ENCODE assay signal across 15 cellular contexts in the genomic region with DNA sequence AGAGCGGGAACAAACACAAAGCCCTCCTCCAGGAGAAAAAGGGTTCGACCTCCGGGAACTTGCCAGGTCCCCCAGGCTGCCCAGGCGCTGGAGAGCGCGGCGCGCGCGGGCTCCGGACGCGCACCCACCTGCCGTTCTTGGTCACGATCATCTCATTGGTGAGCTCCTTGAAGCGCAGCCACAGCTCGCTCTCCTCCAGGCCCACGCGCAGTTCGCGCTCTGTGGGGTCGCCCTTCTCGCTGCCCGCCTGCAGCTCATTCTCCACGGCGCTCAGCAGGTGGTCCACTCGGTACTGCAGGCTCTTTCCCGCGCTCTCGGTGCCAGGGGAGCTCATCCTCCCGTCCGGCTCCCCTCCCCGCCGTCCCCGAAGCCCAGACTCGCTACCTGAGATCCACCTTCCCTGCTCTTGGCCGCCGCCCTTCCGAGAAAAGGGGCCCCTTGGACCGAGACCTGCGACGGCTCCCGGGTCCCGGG. TPM values are rescaled to one million over a fixed set of nuclear protein-coding genes. Genes with fewer than 3 reads are reported as not detected.
DNase-seq lines count a peak whose midpoint lies in the region; ATAC-seq and TF ChIP-seq lines count a peak whose summit lies in the region.
"Had no signal": no experiment of that assay in that cellular context is flagged by ENCODE, and none has a peak within 500 bp of the region (broad histone marks: within the 10 kb centered on the region; RNA-seq: fewer than 3 reads in every experiment).

No MANE protein-coding gene starts in this region.

- no peaks in the 10 kb centered on the region for H3K9me3 Mint-ChIP-seq in endothelial cell (ENCODE audit: unreplicated experiment)

- TF ChIP-seq CTCF in endothelial cell (IDR thresholded peaks at IDR 0.05; ENCODE audit: unreplicated experiment): no peak
- TF ChIP-seq CTCF in parathyroid adenoma (IDR thresholded peaks at IDR 0.05): no peak

- peak overlapping the region; percentile 76 for H3K4me3 Mint-ChIP-seq in endothelial cell (ENCODE audit: unreplicated experiment)

- H3K4me1 Mint-ChIP-seq in endothelial cell (ENCODE audit: unreplicated experiment): peaks cover 28% of the 10 kb centered on the region

- no peaks in the 10 kb centered on the region for H3K36me3 ChIP-seq in parathyroid adenoma (ENCODE audit: control insufficient read depth, insufficient read depth, low read length)
- H3K36me3 ChIP-seq: adrenal gland had no signal

- H3K9ac ChIP-seq in parathyroid adenoma: no peak overlapping the region
- H3K9ac ChIP-seq: SK-N-SH had no signal

- peak overlapping the region; percentile 9 for H3K4me2 ChIP-seq in parathyroid adenoma (ENCODE audit: low read length)
- H3K4me2 ChIP-seq: SK-N-SH had no signal

- peaks cover 3% of the 10 kb centered on the region for H3K4me1 ChIP-seq in parathyroid adenoma

- no peaks in the 10 kb centered on the region for H3K9me3 ChIP-seq in parathyroid adenoma (ENCODE audit: control insufficient read depth, low read length)
- H3K9me3 ChIP-seq: adrenal gland, SK-N-SH had no signal

- H3K27ac Mint-ChIP-seq in endothelial cell (ENCODE audit: unreplicated experiment): no peak overlapping the region

- no peak overlapping the region for H2AFZ ChIP-seq in parathyroid adenoma

- H3K27ac ChIP-seq in parathyroid adenoma: no peak overlapping the region
- H3K27ac ChIP-seq: adrenal gland had no signal

- H3K4me3 ChIP-seq in parathyroid adenoma (ENCODE audit: low read depth, low read length): peak overlapping the region; percentile 20

- H3K79me2 ChIP-seq in parathyroid adenoma: no peaks in the 10 kb centered on the region

- ATAC-seq in HG02610 (IDR thresholded peaks at IDR 0.05; ENCODE audit: unreplicated experiment): peak; percentile 9
- ATAC-seq in HG03439 (IDR thresholded peaks at IDR 0.05; ENCODE audit: unreplicated experiment): no peak
- ATAC-seq: left lobe of liver had no signal

- H3K27me3 ChIP-seq in parathyroid adenoma (ENCODE audit: control insufficient read depth, insufficient read depth, low read length): no peaks in the 10 kb centered on the region

- peaks cover 7% of the 10 kb centered on the region for H3K36me3 Mint-ChIP-seq in endothelial cell (ENCODE audit: low read depth, unreplicated experiment)

- H3K27me3 Mint-ChIP-seq in endothelial cell (ENCODE audit: unreplicated experiment): peaks cover 12% of the 10 kb centered on the region

- DNase-seq in NCI-H510A (lab: John Stamatoyannopoulos, UW) (peak; percentile 37), NCI-H510A treated with DMSO at 0.1 percent for 48 hours (lab: John Stamatoyannopoulos, UW) (no peak), endothelial cell (ENCODE audit: low spot score) (peak; percentile 20), NCI-H524 treated with DMSO at 0.1 percent for 48 hours (lab: John Stamatoyannopoulos, UW) (no peak)
- DNase-seq in activated effector memory CD4-positive, alpha-beta T cell treated with Interleukin-2 at 50 U/mL for 16 hours: no peak
- DNase-seq: adrenal gland, foreskin fibroblast, NCI-H146, SK-N-SH had no signal

RNA-seq across cellular contexts. Expression of gene TBXT, which starts 0.4 kb away (rescaled TPM):
- total RNA-seq in endothelial cell (ENCODE audit: unreplicated experiment): 44.8 TPM
- total RNA-seq: adrenal gland, dermis microvascular lymphatic vessel endothelial cell, left lobe of liver, ureter had no signal

Comparison
In these comparisons a context has a peak if more than half of its experiments do, and no peak if none do; other contexts are left out.
1. DNase-seq: peak in NCI-H510A (single experiment) and endothelial cell (single experiment); none in NCI-H510A treated with DMSO at 0.1 percent for 48 hours (single experiment), activated effector memory CD4-positive, alpha-beta T cell treated with Interleukin-2 at 50 U/mL for 16 hours (single experiment) and NCI-H524 treated with DMSO at 0.1 percent for 48 hours (single experiment).